In genomic region chr12:6743308-6743707, GRCh38 we compare ENCODE assay signal across 8 cellular contexts. TPM values are rescaled to one million over a fixed set of nuclear protein-coding genes. Genes with fewer than 3 reads are reported as not detected.
DNase-seq lines count a peak whose midpoint lies in the region; ATAC-seq, FAIRE-seq and TF ChIP-seq lines count a peak whose summit lies in the region.
"Not testable (repeated sequence)": the region's sequence is repeated elsewhere in the genome, so short reads cannot be mapped to it uniquely, and the experiment has no call there.
"Had no signal": no experiment of that assay in that cellular context is flagged by ENCODE, and none has a peak within 500 bp of the region (broad histone marks: within the 10 kb centered on the region; RNA-seq: fewer than 3 reads in every experiment).

No MANE protein-coding gene starts in this region.

- CTCF ChIA-PET in activated CD4-positive, alpha-beta T cell treated with anti-CD3 and anti-CD28 coated beads for 36 hours (lab: Charles Lee): interaction anchor here (0.6 to 4.6 kb wide), 7 partner anchors 10 to 672 kb away, joined by 3 to 19 read pairs (median 3); partner anchors contain the start of genes MLF2, NOP2 and SPSB2
- CTCF ChIA-PET in HepG2 (lab: Yijun Ruan, JAX; ENCODE audit: low intra/inter-chr PET ratio, low total read pairs): not testable (repeated sequence)

- H3K9me3 ChIP-seq in astrocyte (ENCODE audit: insufficient read depth, low read depth, low read length); HepG2 (ENCODE audit: low read length): not testable (repeated sequence)

- not testable (repeated sequence) for H3K9me3 Mint-ChIP-seq in activated CD4-positive, alpha-beta T cell treated with anti-CD3 and anti-CD28 coated beads for 36 hours (ENCODE audit: low read depth); activated T-cell treated with anti-CD3 and anti-CD28 coated beads, Interleukin-2, amount 50 U/mL, for 24 hours; astrocyte (ENCODE audit: unreplicated experiment); stimulated activated naive B cell treated with anti-CD40 and anti-IgM and Interleukin-4, amounts not matched to agents 10 μg/mL and 1 μg/mL and 100 μg/mL, for 72 hours

- not testable (repeated sequence) for H3K27ac ChIP-seq in astrocyte (ENCODE audit: low read depth, low read length); HepG2 (ENCODE audit: extremely low read length, insufficient read depth, low read length)

- 36% methylated on average over 7 of the region's 7 CpGs for WGBS in HepG2 (ENCODE audit: low lambda C conversion rate)

- H3K36me3 ChIP-seq in astrocyte (ENCODE audit: insufficient read depth, low read length) (peaks cover 20% of the 10 kb centered on the region), HepG2 (replicated peaks in 1 of 2; ENCODE audit: control insufficient read depth in 1 of 2, insufficient read depth in 2 of 2, low read length in 2 of 2) (peaks cover 16 to 18% of the 10 kb centered on the region in 2 experiments; a peak in 4 of 5 replicates)

- H4K20me1 ChIP-seq in astrocyte (ENCODE audit: insufficient read depth, low read length): peaks cover 19% of the 10 kb centered on the region
- not testable (repeated sequence) for H4K20me1 ChIP-seq in HepG2 (ENCODE audit: insufficient read depth, low read length)

- not testable (repeated sequence) for FAIRE-seq in astrocyte (lab: Jason Lieb, UNC); HepG2 (lab: Jason Lieb, UNC)

- not testable (repeated sequence) for TF ChIP-seq CTCF in astrocyte (IDR thresholded peaks at IDR 0.05; ENCODE audit: insufficient read depth, low read depth, low read length); HepG2 (CRISPR knock-in tag; IDR thresholded peaks at IDR 0.05)

- H3K36me3 Mint-ChIP-seq in activated CD4-positive, alpha-beta T cell treated with anti-CD3 and anti-CD28 coated beads for 36 hours (ENCODE audit: low read depth): peaks cover 47% of the 10 kb centered on the region
- peaks cover 45% of the 10 kb centered on the region for H3K36me3 Mint-ChIP-seq in activated T-cell treated with anti-CD3 and anti-CD28 coated beads, Interleukin-2, amount 50 U/mL, for 24 hours (ENCODE audit: low read depth)
- peaks cover 25% of the 10 kb centered on the region for H3K36me3 Mint-ChIP-seq in astrocyte (ENCODE audit: low read depth, unreplicated experiment)
- H3K36me3 Mint-ChIP-seq in stimulated activated naive B cell treated with anti-CD40 and anti-IgM and Interleukin-4, amounts not matched to agents 10 μg/mL and 1 μg/mL and 100 μg/mL, for 72 hours: peaks cover 43 to 46% of the 10 kb centered on the region in 2 donors

- H3K4me3 Mint-ChIP-seq in activated CD4-positive, alpha-beta T cell treated with anti-CD3 and anti-CD28 coated beads for 36 hours; astrocyte (ENCODE audit: unreplicated experiment); stimulated activated naive B cell treated with anti-CD40 and anti-IgM and Interleukin-4, amounts not matched to agents 10 μg/mL and 1 μg/mL and 100 μg/mL, for 72 hours: not testable (repeated sequence)
- peak overlapping the region; percentile 24 for H3K4me3 Mint-ChIP-seq in activated T-cell treated with anti-CD3 and anti-CD28 coated beads, Interleukin-2, amount 50 U/mL, for 24 hours

- DNase-seq in activated CD4-positive, alpha-beta T cell treated with anti-CD3 and anti-CD28 coated beads for 36 hours: peak; percentile 61
- DNase-seq in activated T-cell treated with anti-CD3 and anti-CD28 coated beads, Interleukin-2, amount 50 U/mL, for 24 hours; astrocyte (ENCODE audit: low read depth); HepG2 (ENCODE audit: low spot score); stimulated activated naive B cell treated with anti-CD40 and anti-IgM and Interleukin-4, amounts not matched to agents 10 μg/mL and 1 μg/mL and 100 μg/mL, for 72 hours: not testable (repeated sequence)
- peak; percentile 24 for DNase-seq in activated naive CD4-positive, alpha-beta T cell treated with Interleukin-2 at 50 U/mL for 16 hours

- not testable (repeated sequence) for TF ChIP-seq RAD21 in HepG2 (CRISPR knock-in tag; IDR thresholded peaks at IDR 0.05)

- not testable (repeated sequence) for BruUV-seq in HepG2 (replicated peaks; lab: Mats Ljungman, UMichigan)

- not testable (repeated sequence) for TF ChIP-seq EP300 in HepG2 (IDR thresholded peaks at IDR 0.05; ENCODE audit: low read depth in 2 of 2, low read length in 2 of 2); HepG2 (CRISPR knock-in tag; IDR thresholded peaks at IDR 0.05; ENCODE audit: borderline replicate concordance)

- H3K4me1 Mint-ChIP-seq in activated CD4-positive, alpha-beta T cell treated with anti-CD3 and anti-CD28 coated beads for 36 hours: peaks cover 42% of the 10 kb centered on the region
- H3K4me1 Mint-ChIP-seq in activated T-cell treated with anti-CD3 and anti-CD28 coated beads, Interleukin-2, amount 50 U/mL, for 24 hours (ENCODE audit: low read depth): peaks cover 45% of the 10 kb centered on the region
- peaks cover 13% of the 10 kb centered on the region for H3K4me1 Mint-ChIP-seq in astrocyte (ENCODE audit: low read depth, unreplicated experiment)
- H3K4me1 Mint-ChIP-seq in stimulated activated naive B cell treated with anti-CD40 and anti-IgM and Interleukin-4, amounts not matched to agents 10 μg/mL and 1 μg/mL and 100 μg/mL, for 72 hours: peaks cover 29 to 49% of the 10 kb centered on the region in 2 donors

- H3K4me3 ChIP-seq in astrocyte (ENCODE audit: insufficient read depth, low read depth, low read length); HepG2 (replicated peaks in 1 of 3; ENCODE audit: insufficient read depth in 1 of 3, low read depth in 2 of 3, low read length in 3 of 3): not testable (repeated sequence)

- ATAC-seq in activated CD4-positive, alpha-beta T cell treated with anti-CD3 and anti-CD28 coated beads for 36 hours: peak; percentile 49
- not testable (repeated sequence) for ATAC-seq in HepG2; stimulated activated naive B cell treated with anti-CD40 and anti-IgM and Interleukin-4, amounts not matched to agents 10 μg/mL and 1 μg/mL and 100 μg/mL, for 72 hours (replicated peaks)

- H3K79me2 ChIP-seq in astrocyte (ENCODE audit: insufficient read depth, low read length); HepG2 (ENCODE audit: insufficient read depth, low read length): not testable (repeated sequence)

- not testable (repeated sequence) for H3K27me3 ChIP-seq in astrocyte (ENCODE audit: insufficient read depth, low read length); HepG2 (ENCODE audit: control insufficient read depth in 1 of 2, insufficient read depth in 2 of 2, low read length in 2 of 2)

- not testable (repeated sequence) for H3K4me1 ChIP-seq in astrocyte (ENCODE audit: insufficient read depth, low read length); HepG2 (ENCODE audit: insufficient read depth, low read length)

- peak overlapping the region; percentile 77 for H3K27ac Mint-ChIP-seq in activated CD4-positive, alpha-beta T cell treated with anti-CD3 and anti-CD28 coated beads for 36 hours
- peak overlapping the region; percentile 92 for H3K27ac Mint-ChIP-seq in activated T-cell treated with anti-CD3 and anti-CD28 coated beads, Interleukin-2, amount 50 U/mL, for 24 hours
- H3K27ac Mint-ChIP-seq in astrocyte (ENCODE audit: unreplicated experiment): peak overlapping the region; percentile 14
- peak overlapping the region; percentile 51 for H3K27ac Mint-ChIP-seq in stimulated activated naive B cell treated with anti-CD40 and anti-IgM and Interleukin-4, amounts not matched to agents 10 μg/mL and 1 μg/mL and 100 μg/mL, for 72 hours

- H2AFZ ChIP-seq in astrocyte (ENCODE audit: low read depth, low read length); HepG2 (ENCODE audit: low read length): not testable (repeated sequence)

- H3K9ac ChIP-seq in astrocyte (ENCODE audit: low read length); HepG2 (ENCODE audit: insufficient read depth, low read depth, low read length): not testable (repeated sequence)

- H3K4me2 ChIP-seq in astrocyte (ENCODE audit: low read length); HepG2 (ENCODE audit: low read depth, low read length): not testable (repeated sequence)

- TF ChIP-seq POLR2A in HepG2 (IDR thresholded peaks at IDR 0.05; ENCODE audit: insufficient read depth in 1 of 2, low read depth in 2 of 2, low read length in 2 of 2): not testable (repeated sequence)

- POLR2A ChIA-PET in activated CD4-positive, alpha-beta T cell treated with anti-CD3 and anti-CD28 coated beads for 36 hours (lab: Charles Lee): interaction anchor here (0.7 to 1.7 kb wide), 3 partner anchors 9 to 200 kb away, joined by 3 to 6 read pairs (median 4); partner anchors contain the start of genes C12orf57, MLF2 and RNU7-1
- POLR2A ChIA-PET in HepG2 (lab: Yijun Ruan, JAX): not testable (repeated sequence)

- in situ Hi-C loops in HepG2 (cut with HindIII; ENCODE audit: extremely low pct_ligation_motif_present, low pct_unique_long_range_greater_than_20kb): not testable (repeated sequence)

- H3K27me3 Mint-ChIP-seq in activated CD4-positive, alpha-beta T cell treated with anti-CD3 and anti-CD28 coated beads for 36 hours; activated T-cell treated with anti-CD3 and anti-CD28 coated beads, Interleukin-2, amount 50 U/mL, for 24 hours; astrocyte (ENCODE audit: low read depth, unreplicated experiment); stimulated activated naive B cell treated with anti-CD40 and anti-IgM and Interleukin-4, amounts not matched to agents 10 μg/mL and 1 μg/mL and 100 μg/mL, for 72 hours: not testable (repeated sequence)

- intact Hi-C loops in activated CD4-positive, alpha-beta T cell treated with anti-CD3 and anti-CD28 coated beads for 36 hours (cut with DNase I, micrococcal nuclease); HepG2 (cut with micrococcal nuclease; ENCODE audit: unreplicated experiment): not testable (repeated sequence)

RNA-seq across cellular contexts. Expression of gene MLF2, which starts 9.6 kb away (rescaled TPM):
- total RNA-seq in activated CD4-positive, alpha-beta T cell treated with anti-CD3 and anti-CD28 coated beads for 36 hours: 100 to 1,000 TPM; 142 to 144 TPM
- total RNA-seq in astrocyte (302 and 316 TPM in 2 replicates), HepG2 (2016; rRNA removed; fragmentation: Illumina TruSeq; extraction: Trizol) (88.1 and 95.8 TPM in 2 replicates)
- 20.8 and 28.2 TPM in 2 replicates for total RNA-seq in HepG2 (2016; cell fraction: cytosol; rRNA removed; fragmentation: Illumina TruSeq; extraction: Trizol; ENCODE audit: low read depth)
- total RNA-seq in HepG2 (2016; cell fraction: insoluble cytoplasmic fraction; rRNA removed; fragmentation: Illumina TruSeq; extraction: Trizol): 86.9 and 96.5 TPM in 2 replicates
- total RNA-seq in HepG2 (2016; cell fraction: membrane; rRNA removed; fragmentation: Illumina TruSeq; extraction: Trizol): 41.7 and 71.5 TPM in 2 replicates
- 50.4 and 54.8 TPM in 2 replicates for total RNA-seq in HepG2 (2016; cell fraction: nucleus; rRNA removed; fragmentation: Illumina TruSeq; extraction: Trizol)
- 167 and 178 TPM in 2 replicates for polyA plus RNA-seq in HepG2 (2011; rRNA removed)
- 182 and 203 TPM in 2 replicates for polyA plus RNA-seq in HepG2 (2011; cell fraction: cytosol; rRNA removed)
- 234 and 240 TPM in 2 replicates for polyA plus RNA-seq in HepG2 (2011; cell fraction: nucleus; rRNA removed)
- polyA plus RNA-seq in HepG2 (2012): 94.9 and 97.7 TPM in 2 replicates
- polyA plus RNA-seq in HepG2 (2016; cell fraction: cytosol; fragmentation: Illumina TruSeq; extraction: Trizol; ENCODE audit: low read depth): 31.3 and 48.0 TPM in 2 replicates
- 178 and 184 TPM in 2 replicates for polyA plus RNA-seq in HepG2 (2016; cell fraction: insoluble cytoplasmic fraction; fragmentation: Illumina TruSeq; extraction: Trizol; ENCODE audit: low read depth)
- polyA plus RNA-seq in HepG2 (2016; cell fraction: membrane; fragmentation: Illumina TruSeq; extraction: Trizol; ENCODE audit: low read depth): 69.7 and 93.5 TPM in 2 replicates
- polyA plus RNA-seq in HepG2 (2016; cell fraction: nucleus; fragmentation: Illumina TruSeq; extraction: Trizol; ENCODE audit: insufficient read depth, low read depth): 128 and 129 TPM in 2 replicates
- 127 and 179 TPM in 2 replicates for polyA minus RNA-seq in HepG2 (2011; rRNA and poly(A)+ RNA removed; ENCODE audit: low replicate concordance)
- polyA minus RNA-seq in HepG2 (2011; cell fraction: cytosol; rRNA and poly(A)+ RNA removed): 36.1 and 36.7 TPM in 2 replicates
- 47.3 and 50.7 TPM in 2 replicates for polyA minus RNA-seq in HepG2 (2011; cell fraction: nucleus; rRNA and poly(A)+ RNA removed)

RNA-seq across cellular contexts. Expression of gene COPS7A, which starts 19.5 kb away (rescaled TPM):
- total RNA-seq in activated CD4-positive, alpha-beta T cell treated with anti-CD3 and anti-CD28 coated beads for 36 hours: 10 to 100 TPM; 38.3 to 41.6 TPM
- 47.3 and 51.5 TPM in 2 replicates for total RNA-seq in astrocyte
- total RNA-seq in HepG2 (2016; rRNA removed; fragmentation: Illumina TruSeq; extraction: Trizol): 38.0 and 40.0 TPM in 2 replicates
- total RNA-seq in HepG2 (2016; cell fraction: cytosol; rRNA removed; fragmentation: Illumina TruSeq; extraction: Trizol; ENCODE audit: low read depth): 16.6 and 19.7 TPM in 2 replicates
- total RNA-seq in HepG2 (2016; cell fraction: insoluble cytoplasmic fraction; rRNA removed; fragmentation: Illumina TruSeq; extraction: Trizol): 38.4 and 43.8 TPM in 2 replicates
- 33.7 and 38.9 TPM in 2 replicates for total RNA-seq in HepG2 (2016; cell fraction: membrane; rRNA removed; fragmentation: Illumina TruSeq; extraction: Trizol)
- total RNA-seq in HepG2 (2016; cell fraction: nucleus; rRNA removed; fragmentation: Illumina TruSeq; extraction: Trizol): 20.4 and 24.9 TPM in 2 replicates
- polyA plus RNA-seq in HepG2 (2011; rRNA removed): 71.4 and 73.6 TPM in 2 replicates
- polyA plus RNA-seq in HepG2 (2011; cell fraction: cytosol; rRNA removed): 68.4 and 72.5 TPM in 2 replicates
- 96.7 and 97.8 TPM in 2 replicates for polyA plus RNA-seq in HepG2 (2011; cell fraction: nucleus; rRNA removed)
- polyA plus RNA-seq in HepG2 (2012): 27.8 and 28.6 TPM in 2 replicates
- polyA plus RNA-seq in HepG2 (2016; cell fraction: cytosol; fragmentation: Illumina TruSeq; extraction: Trizol; ENCODE audit: low read depth): 16.8 and 17.8 TPM in 2 replicates
- 43.9 and 53.4 TPM in 2 replicates for polyA plus RNA-seq in HepG2 (2016; cell fraction: insoluble cytoplasmic fraction; fragmentation: Illumina TruSeq; extraction: Trizol; ENCODE audit: low read depth)
- 27.8 and 32.9 TPM in 2 replicates for polyA plus RNA-seq in HepG2 (2016; cell fraction: membrane; fragmentation: Illumina TruSeq; extraction: Trizol; ENCODE audit: low read depth)
- polyA plus RNA-seq in HepG2 (2016; cell fraction: nucleus; fragmentation: Illumina TruSeq; extraction: Trizol; ENCODE audit: insufficient read depth, low read depth): 43.1 and 49.0 TPM in 2 replicates
- 54.1 and 62.8 TPM in 2 replicates for polyA minus RNA-seq in HepG2 (2011; rRNA and poly(A)+ RNA removed; ENCODE audit: low replicate concordance)
- polyA minus RNA-seq in HepG2 (2011; cell fraction: cytosol; rRNA and poly(A)+ RNA removed): 14.6 and 16.3 TPM in 2 replicates
- 9.7 and 12.6 TPM in 2 replicates for polyA minus RNA-seq in HepG2 (2011; cell fraction: nucleus; rRNA and poly(A)+ RNA removed)

RNA-seq across cellular contexts. Expression of gene PTMS, which starts 22.9 kb away (rescaled TPM):
- 100 to 1,000 TPM in 1 of 2 experiments, 10 to 100 TPM in 1; 62.2 to 105 TPM for total RNA-seq in activated CD4-positive, alpha-beta T cell treated with anti-CD3 and anti-CD28 coated beads for 36 hours
- total RNA-seq in astrocyte: 504 and 510 TPM in 2 replicates
- 40.5 and 42.1 TPM in 2 replicates for total RNA-seq in HepG2 (2016; rRNA removed; fragmentation: Illumina TruSeq; extraction: Trizol)
- total RNA-seq in HepG2 (2016; cell fraction: cytosol; rRNA removed; fragmentation: Illumina TruSeq; extraction: Trizol; ENCODE audit: low read depth): 20.4 and 25.8 TPM in 2 replicates
- total RNA-seq in HepG2 (2016; cell fraction: insoluble cytoplasmic fraction; rRNA removed; fragmentation: Illumina TruSeq; extraction: Trizol): 34.7 and 40.6 TPM in 2 replicates
- total RNA-seq in HepG2 (2016; cell fraction: membrane; rRNA removed; fragmentation: Illumina TruSeq; extraction: Trizol): 33.5 and 39.4 TPM in 2 replicates
- total RNA-seq in HepG2 (2016; cell fraction: nucleus; rRNA removed; fragmentation: Illumina TruSeq; extraction: Trizol): 24.6 and 26.7 TPM in 2 replicates
- 79.1 and 82.4 TPM in 2 replicates for polyA plus RNA-seq in HepG2 (2011; rRNA removed)
- polyA plus RNA-seq in HepG2 (2011; cell fraction: cytosol; rRNA removed): 82.7 and 86.9 TPM in 2 replicates
- polyA plus RNA-seq in HepG2 (2011; cell fraction: nucleus; rRNA removed): 107 and 116 TPM in 2 replicates
- polyA plus RNA-seq in HepG2 (2012): 128 and 237 TPM in 2 replicates
- 96.6 and 97.7 TPM in 2 replicates for polyA plus RNA-seq in HepG2 (2016; cell fraction: cytosol; fragmentation: Illumina TruSeq; extraction: Trizol; ENCODE audit: low read depth)
- 162 and 207 TPM in 2 replicates for polyA plus RNA-seq in HepG2 (2016; cell fraction: insoluble cytoplasmic fraction; fragmentation: Illumina TruSeq; extraction: Trizol; ENCODE audit: low read depth)
- 140 and 143 TPM in 2 replicates for polyA plus RNA-seq in HepG2 (2016; cell fraction: membrane; fragmentation: Illumina TruSeq; extraction: Trizol; ENCODE audit: low read depth)
- polyA plus RNA-seq in HepG2 (2016; cell fraction: nucleus; fragmentation: Illumina TruSeq; extraction: Trizol; ENCODE audit: insufficient read depth, low read depth): 169 and 175 TPM in 2 replicates
- polyA minus RNA-seq in HepG2 (2011; rRNA and poly(A)+ RNA removed; ENCODE audit: low replicate concordance): 46.9 and 158 TPM in 2 replicates
- 19.3 and 21.6 TPM in 2 replicates for polyA minus RNA-seq in HepG2 (2011; cell fraction: cytosol; rRNA and poly(A)+ RNA removed)
- polyA minus RNA-seq in HepG2 (2011; cell fraction: nucleus; rRNA and poly(A)+ RNA removed): 8.1 and 13.0 TPM in 2 replicates

RNA-seq across cellular contexts. Expression of gene LAG3, which starts 29.0 kb away (rescaled TPM):
- total RNA-seq in activated CD4-positive, alpha-beta T cell treated with anti-CD3 and anti-CD28 coated beads for 36 hours: 10 to 100 TPM; 88.2 to 93.9 TPM
- total RNA-seq in astrocyte (2.0 TPM in 2 replicates), HepG2 (2016; rRNA removed; fragmentation: Illumina TruSeq; extraction: Trizol) (0.11 TPM in 1 of 2 replicates, not detected in the other)
- not detected in 2 replicates for total RNA-seq in HepG2 (2016; cell fraction: cytosol; rRNA removed; fragmentation: Illumina TruSeq; extraction: Trizol; ENCODE audit: low read depth)
- 0.11 TPM in 1 of 2 replicates, not detected in the other for total RNA-seq in HepG2 (2016; cell fraction: insoluble cytoplasmic fraction; rRNA removed; fragmentation: Illumina TruSeq; extraction: Trizol)
- 0.07 TPM in 1 of 2 replicates, not detected in the other for total RNA-seq in HepG2 (2016; cell fraction: membrane; rRNA removed; fragmentation: Illumina TruSeq; extraction: Trizol)
- 0.31 TPM in 1 of 2 replicates, not detected in the other for total RNA-seq in HepG2 (2016; cell fraction: nucleus; rRNA removed; fragmentation: Illumina TruSeq; extraction: Trizol)
- polyA plus RNA-seq in HepG2 (2011; rRNA removed): 0.26 and 0.51 TPM in 2 replicates
- polyA plus RNA-seq in HepG2 (2011; cell fraction: cytosol; rRNA removed): 0.08 and 0.15 TPM in 2 replicates
- 3.5 and 3.6 TPM in 2 replicates for polyA plus RNA-seq in HepG2 (2011; cell fraction: nucleus; rRNA removed)
- 0.95 and 1.0 TPM in 2 replicates for polyA plus RNA-seq in HepG2 (2012)
- polyA plus RNA-seq in HepG2 (2016; cell fraction: cytosol; fragmentation: Illumina TruSeq; extraction: Trizol; ENCODE audit: low read depth): not detected in 2 replicates
- polyA plus RNA-seq in HepG2 (2016; cell fraction: insoluble cytoplasmic fraction; fragmentation: Illumina TruSeq; extraction: Trizol; ENCODE audit: low read depth): not detected in 2 replicates
- polyA plus RNA-seq in HepG2 (2016; cell fraction: membrane; fragmentation: Illumina TruSeq; extraction: Trizol; ENCODE audit: low read depth): 0.11 TPM in 1 of 2 replicates, not detected in the other
- polyA plus RNA-seq in HepG2 (2016; cell fraction: nucleus; fragmentation: Illumina TruSeq; extraction: Trizol; ENCODE audit: insufficient read depth, low read depth): 1.3 and 2.2 TPM in 2 replicates
- polyA minus RNA-seq in HepG2 (2011; rRNA and poly(A)+ RNA removed; ENCODE audit: low replicate concordance): 0.08 and 0.54 TPM in 2 replicates
- polyA minus RNA-seq in HepG2 (2011; cell fraction: cytosol; rRNA and poly(A)+ RNA removed): not detected in 2 replicates
- polyA minus RNA-seq in HepG2 (2011; cell fraction: nucleus; rRNA and poly(A)+ RNA removed): 0.90 and 2.0 TPM in 2 replicates
- total RNA-seq: Calu3 had no signal

RNA-seq across cellular contexts. Expression of gene PIANP, which starts 42.7 kb away (rescaled TPM):
- under 1 TPM; 0.32 to 0.93 TPM for total RNA-seq in activated CD4-positive, alpha-beta T cell treated with anti-CD3 and anti-CD28 coated beads for 36 hours
- total RNA-seq in astrocyte: 3.1 and 3.6 TPM in 2 replicates
- not detected in 2 replicates for total RNA-seq in HepG2 (2016; rRNA removed; fragmentation: Illumina TruSeq; extraction: Trizol)
- not detected in 2 replicates for total RNA-seq in HepG2 (2016; cell fraction: cytosol; rRNA removed; fragmentation: Illumina TruSeq; extraction: Trizol; ENCODE audit: low read depth)
- not detected in 2 replicates for total RNA-seq in HepG2 (2016; cell fraction: insoluble cytoplasmic fraction; rRNA removed; fragmentation: Illumina TruSeq; extraction: Trizol)
- total RNA-seq in HepG2 (2016; cell fraction: membrane; rRNA removed; fragmentation: Illumina TruSeq; extraction: Trizol): not detected in 2 replicates
- not detected in 2 replicates for total RNA-seq in HepG2 (2016; cell fraction: nucleus; rRNA removed; fragmentation: Illumina TruSeq; extraction: Trizol)
- not detected in 2 replicates for polyA plus RNA-seq in HepG2 (2011; rRNA removed)
- polyA plus RNA-seq in HepG2 (2011; cell fraction: cytosol; rRNA removed): not detected in 2 replicates
- polyA plus RNA-seq in HepG2 (2011; cell fraction: nucleus; rRNA removed): not detected in 2 replicates
- polyA plus RNA-seq in HepG2 (2012): 0.07 TPM in 1 of 2 replicates, not detected in the other
- polyA plus RNA-seq in HepG2 (2016; cell fraction: cytosol; fragmentation: Illumina TruSeq; extraction: Trizol; ENCODE audit: low read depth): not detected in 2 replicates
- not detected in 2 replicates for polyA plus RNA-seq in HepG2 (2016; cell fraction: insoluble cytoplasmic fraction; fragmentation: Illumina TruSeq; extraction: Trizol; ENCODE audit: low read depth)
- not detected in 2 replicates for polyA plus RNA-seq in HepG2 (2016; cell fraction: membrane; fragmentation: Illumina TruSeq; extraction: Trizol; ENCODE audit: low read depth)
- polyA plus RNA-seq in HepG2 (2016; cell fraction: nucleus; fragmentation: Illumina TruSeq; extraction: Trizol; ENCODE audit: insufficient read depth, low read depth): not detected in 2 replicates
- not detected in 2 replicates for polyA minus RNA-seq in HepG2 (2011; rRNA and poly(A)+ RNA removed; ENCODE audit: low replicate concordance)
- polyA minus RNA-seq in HepG2 (2011; cell fraction: cytosol; rRNA and poly(A)+ RNA removed): not detected in 2 replicates
- polyA minus RNA-seq in HepG2 (2011; cell fraction: nucleus; rRNA and poly(A)+ RNA removed): not detected in 2 replicates
- total RNA-seq: Calu3, MCF 10A had no signal

Comparison
In these comparisons a context has a peak if more than half of its experiments do, and no peak if none do; other contexts are left out.
1. H3K27ac Mint-ChIP-seq: peak in every context shown above with its lines; median percentile 92 in activated T-cell treated with anti-CD3 and anti-CD28 coated beads, Interleukin-2, amount 50 U/mL, for 24 hours; 77 in activated CD4-positive, alpha-beta T cell treated with anti-CD3 and anti-CD28 coated beads for 36 hours; 51 in stimulated activated naive B cell treated with anti-CD40 and anti-IgM and Interleukin-4, amounts not matched to agents 10 μg/mL and 1 μg/mL and 100 μg/mL, for 72 hours; 14 in astrocyte.